ENCODE assay signal across 8 cellular contexts in genomic region chr15:65132841-65133549, GRCh38.
DNase-seq lines count a peak whose midpoint lies in the region; ATAC-seq and TF ChIP-seq lines count a peak whose summit lies in the region.

No MANE protein-coding gene starts in this region.

- H3K4me3 ChIP-seq in SU-DHL-6 (ENCODE audit: insufficient read depth, low read length, poor library complexity, severe bottlenecking): peak overlapping the region; percentile 81

- no peaks in the 10 kb centered on the region for H3K9me2 ChIP-seq in SU-DHL-6 (replicated peaks; ENCODE audit: insufficient read depth, low read length)

- H3K79me2 ChIP-seq in SU-DHL-6 (ENCODE audit: insufficient read depth, low read length): peaks cover 24% of the 10 kb centered on the region

- 0 out of 2 replicates have a peak, but pooled peaks cover 4% of the 10 kb centered on the region for H3K36me3 ChIP-seq in SU-DHL-6 (ENCODE audit: low read length)

- no peaks in the 10 kb centered on the region for H3K27me3 Mint-ChIP-seq in central memory CD8-positive, alpha-beta T cell

- H3K9me3 ChIP-seq in SU-DHL-6 (ENCODE audit: insufficient read depth, low read length): peaks cover 7% of the 10 kb centered on the region; the same call in 1 of the 2 replicates

- H3K9me3 Mint-ChIP-seq in central memory CD8-positive, alpha-beta T cell: no peaks in the 10 kb centered on the region

- peaks cover 25% of the 10 kb centered on the region for H3K36me3 Mint-ChIP-seq in central memory CD8-positive, alpha-beta T cell (ENCODE audit: insufficient read depth)

- H4K20me1 ChIP-seq in SU-DHL-6 (ENCODE audit: low read depth, low read length): no peaks in the 10 kb centered on the region

- peaks cover 37% of the 10 kb centered on the region for H3K4me1 Mint-ChIP-seq in central memory CD8-positive, alpha-beta T cell

- peak overlapping the region; percentile 57 for H3K27ac ChIP-seq in SU-DHL-6 (ENCODE audit: low read depth, low read length)
- H3K27ac ChIP-seq in layer of hippocampus (ENCODE audit: low read depth, low read length): peak overlapping the region; percentile 75

- H3K4me3 Mint-ChIP-seq in central memory CD8-positive, alpha-beta T cell: peak overlapping the region; percentile 89

- TF ChIP-seq CTCF in SU-DHL-6 (IDR thresholded peaks at IDR 0.05; ENCODE audit: insufficient read depth, low read length, poor library complexity, severe bottlenecking): no peak

- H3K4me2 ChIP-seq in SU-DHL-6 (ENCODE audit: low read depth, low read length, poor library complexity, severe bottlenecking): peak overlapping the region; percentile 87

- no peak overlapping the region for H2AFZ ChIP-seq in SU-DHL-6 (ENCODE audit: low read depth, low read length, severe bottlenecking)

- ATAC-seq in GM19372 (IDR thresholded peaks at IDR 0.05; ENCODE audit: low read depth, unreplicated experiment) (peak; percentile 43), HG03457 (IDR thresholded peaks at IDR 0.05; ENCODE audit: unreplicated experiment) (peak; percentile 33)
- ATAC-seq in central memory CD8-positive, alpha-beta T cell (replicated peaks; ENCODE audit: extremely low read depth, poor library complexity, severe bottlenecking): peak; percentile 41

- H3K27ac Mint-ChIP-seq in central memory CD8-positive, alpha-beta T cell (ENCODE audit: low read depth): peak overlapping the region; percentile 91

- no peaks in the 10 kb centered on the region for H3F3A ChIP-seq in SU-DHL-6 (ENCODE audit: insufficient read depth)

- peak; percentile 14 for DNase-seq in CMK (ENCODE audit: low read depth)
- DNase-seq in central memory CD8-positive, alpha-beta T cell (ENCODE audit: low spot score in 2 of 2): no peak
- DNase-seq in stimulated activated CD4-positive, alpha-beta T cell treated with anti-CD3 and anti-CD28 coated beads, Interleukin-4, amount 100 ng/mL, for 4 hours: peak; percentile 1 to 16
- no peak for DNase-seq in NCI-H1092 treated with DMSO at 0.1 percent for 48 hours (lab: John Stamatoyannopoulos, UW)

- no peaks in the 10 kb centered on the region for H3K27me3 ChIP-seq in SU-DHL-6 (ENCODE audit: low read length)
- H3K27me3 ChIP-seq in layer of hippocampus (ENCODE audit: control insufficient read depth, insufficient read depth, low read length): no peaks in the 10 kb centered on the region

- H3K9ac ChIP-seq in SU-DHL-6 (ENCODE audit: low read length): peak overlapping the region; percentile 84

Comparison
In these comparisons a context has a peak if more than half of its experiments do, and no peak if none do; other contexts are left out.
1. DNase-seq: peak in CMK (single experiment) and stimulated activated CD4-positive, alpha-beta T cell treated with anti-CD3 and anti-CD28 coated beads, Interleukin-4, amount 100 ng/mL, for 4 hours (2 of 2); none in central memory CD8-positive, alpha-beta T cell (0 of 2) and NCI-H1092 treated with DMSO at 0.1 percent for 48 hours (single experiment).
2. Peak in every context shown above with its lines, with median percentiles within 50 percentile points of each other: ATAC-seq.